ENCODE assay signal across 1 cellular context in the genomic region with DNA sequence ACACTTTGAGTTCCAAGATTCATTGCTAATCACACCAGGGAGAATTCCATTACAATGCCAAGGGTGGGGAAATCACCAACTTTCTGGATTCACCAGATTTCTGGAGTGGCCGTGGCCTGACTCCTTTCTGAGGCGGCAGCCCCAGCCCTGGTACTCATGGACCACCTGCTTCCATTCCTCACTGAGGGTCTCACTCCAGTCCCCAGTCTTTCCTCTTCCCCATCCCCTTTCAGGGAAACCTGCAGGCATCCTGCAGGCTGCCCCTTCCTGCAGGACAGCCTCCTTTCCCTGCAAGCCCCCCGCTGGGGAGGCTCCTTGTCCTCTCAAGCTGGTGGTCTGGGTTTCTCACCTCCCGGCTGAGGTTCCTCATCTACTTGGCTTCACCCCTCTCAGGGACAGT.
TF ChIP-seq lines count a peak whose summit lies in the region.

No MANE protein-coding gene starts in this region.

TF ChIP-seq in HepG2, 621 proteins besides CTCF, POLR2A, EP300 and RAD21:
- no peak for TF ChIP-seq GTF3A (CRISPR knock-in tag; conservative IDR thresholded peaks at IDR 0.05)
- 0 out of 2 replicates have a peak, but pooled peaks have one; percentile 7 for TF ChIP-seq MYC (CRISPR knock-in tag; IDR thresholded peaks at IDR 0.05; ENCODE audit: borderline replicate concordance)
- peak; percentile 28; the same call in 1 of the 2 replicates for TF ChIP-seq NFKB2 (CRISPR knock-in tag; IDR thresholded peaks at IDR 0.05; ENCODE audit: borderline replicate concordance)
